In the genomic region with DNA sequence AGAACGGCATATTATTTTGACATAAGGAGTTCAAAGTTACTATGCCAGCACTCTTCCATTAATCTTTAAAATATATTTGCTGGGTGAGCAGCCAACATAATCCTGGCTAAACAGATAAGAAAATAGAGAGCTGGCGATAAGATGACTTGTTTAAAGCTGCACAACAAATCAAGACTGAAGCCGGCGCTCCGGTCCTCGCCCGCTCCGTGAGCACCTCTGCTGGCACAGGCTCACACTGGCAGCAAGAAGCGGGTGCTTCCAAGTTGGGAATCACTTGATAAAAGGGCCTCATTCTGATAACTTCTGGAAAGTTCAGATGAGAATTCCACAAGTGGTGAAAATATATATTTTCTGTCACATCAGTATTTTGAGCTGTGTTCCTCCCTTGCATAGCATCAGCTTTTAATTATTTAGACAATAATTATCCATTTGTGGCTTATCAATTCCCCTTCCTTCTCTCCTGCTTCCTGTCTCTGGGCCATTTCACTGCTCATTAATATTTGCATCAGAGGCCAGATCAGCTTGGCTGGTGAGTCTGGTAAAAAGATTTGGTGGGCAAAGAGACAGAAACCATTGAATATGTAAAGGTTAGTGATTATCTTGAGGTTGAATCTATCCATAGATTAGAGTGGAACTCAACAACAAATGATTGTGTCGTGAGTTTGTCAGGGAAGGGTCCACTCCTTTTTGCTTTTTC, we compare ENCODE assay signal across 17 cellular contexts.
"Had no signal": no experiment of that assay in that cellular context is flagged by ENCODE, and none has a peak within 500 bp of the region (broad histone marks: within the 10 kb centered on the region; RNA-seq: fewer than 3 reads in every experiment).

No MANE protein-coding gene starts in this region.

- H3K4me1 Mint-ChIP-seq: activated CD4-positive, alpha-beta T cell treated with anti-CD3 and anti-CD28 coated beads, Interleukin-2, amount 10 ng/mL, durations not matched to agents 7 days and 5 days had no signal

- H3K27ac Mint-ChIP-seq: activated CD4-positive, alpha-beta T cell treated with anti-CD3 and anti-CD28 coated beads, Interleukin-2, amount 10 ng/mL, durations not matched to agents 7 days and 5 days; activated CD8-positive, alpha-beta T cell treated with anti-CD3 and anti-CD28 coated beads, Interleukin-2, amount 10 ng/mL, durations not matched to agents 7 days and 5 days; activated naive CD4-positive, alpha-beta T cell treated with anti-CD3 and anti-CD28 coated beads for 36 hours; activated T-cell treated with anti-CD3 and anti-CD28 coated beads, Interleukin-2, amount 50 U/mL, for 24 hours; activated T-helper 2 cell treated with anti-CD3 and anti-CD28 coated beads, Interferon-gamma antibody, Interleukin-2, Interleukin-4, amounts not matched to agents 10 μg/mL and 5 μg/mL and 100 μg/mL, durations not matched to agents 14 hours and 24 hours and 36 hours; natural killer cell treated with Interleukin-12 subunit alpha and Interleukin-12 subunit beta and Interleukin-15 and Interleukin-18, amount 100 ng/mL, for 72 hours; stimulated activated naive CD8-positive, alpha-beta T cell treated with anti-CD3 and anti-CD28 coated beads, Interleukin-15, Interleukin-2, amounts not matched to agents 100 ng/mL and 50 ng/mL, for 24 hours; T-helper 2 cell treated with Interferon-gamma antibody and Interleukin-4, amounts not matched to agents 5 μg/mL and 100 μg/mL, for 36 hours had no signal

- H3K36me3 Mint-ChIP-seq: natural killer cell treated with Interleukin-12 subunit alpha and Interleukin-12 subunit beta and Interleukin-15 and Interleukin-18, amount 100 ng/mL, for 72 hours had no signal

- H3K27me3 ChIP-seq: esophagus muscularis mucosa, suprapubic skin, transverse colon had no signal

- H3K4me3 ChIP-seq: esophagus muscularis mucosa, lung, suprapubic skin, transverse colon had no signal

- H3K36me3 ChIP-seq: esophagus muscularis mucosa, suprapubic skin, transverse colon had no signal

- H3K9me3 ChIP-seq: esophagus muscularis mucosa, suprapubic skin, transverse colon had no signal

- H3K27me3 Mint-ChIP-seq: activated CD4-positive, alpha-beta T cell treated with anti-CD3 and anti-CD28 coated beads, Interleukin-2, amount 10 ng/mL, durations not matched to agents 7 days and 5 days; activated T-cell treated with anti-CD3 and anti-CD28 coated beads, Interleukin-2, amount 50 U/mL, for 24 hours; natural killer cell treated with Interleukin-12 subunit alpha and Interleukin-12 subunit beta and Interleukin-15 and Interleukin-18, amount 100 ng/mL, for 72 hours; stimulated activated naive CD8-positive, alpha-beta T cell treated with anti-CD3 and anti-CD28 coated beads, Interleukin-15, Interleukin-2, amounts not matched to agents 100 ng/mL and 50 ng/mL, for 24 hours had no signal

- H3K4me3 Mint-ChIP-seq: activated CD4-positive, alpha-beta T cell treated with anti-CD3 and anti-CD28 coated beads, Interleukin-2, amount 10 ng/mL, durations not matched to agents 7 days and 5 days; activated CD8-positive, alpha-beta T cell treated with anti-CD3 and anti-CD28 coated beads, Interleukin-2, amount 10 ng/mL, durations not matched to agents 7 days and 5 days; activated naive CD4-positive, alpha-beta T cell treated with anti-CD3 and anti-CD28 coated beads for 36 hours; activated T-cell treated with anti-CD3 and anti-CD28 coated beads, Interleukin-2, amount 50 U/mL, for 24 hours; natural killer cell treated with Interleukin-12 subunit alpha and Interleukin-12 subunit beta and Interleukin-15 and Interleukin-18, amount 100 ng/mL, for 72 hours; stimulated activated naive CD8-positive, alpha-beta T cell treated with anti-CD3 and anti-CD28 coated beads, Interleukin-15, Interleukin-2, amounts not matched to agents 100 ng/mL and 50 ng/mL, for 24 hours; T-helper 2 cell treated with Interferon-gamma antibody and Interleukin-4, amounts not matched to agents 5 μg/mL and 100 μg/mL, for 36 hours had no signal

- H3K4me1 ChIP-seq: esophagus muscularis mucosa, suprapubic skin had no signal

- H3K9me3 Mint-ChIP-seq: activated CD4-positive, alpha-beta T cell treated with anti-CD3 and anti-CD28 coated beads, Interleukin-2, amount 10 ng/mL, durations not matched to agents 7 days and 5 days; activated T-cell treated with anti-CD3 and anti-CD28 coated beads, Interleukin-2, amount 50 U/mL, for 24 hours; activated T-helper 2 cell treated with anti-CD3 and anti-CD28 coated beads, Interferon-gamma antibody, Interleukin-2, Interleukin-4, amounts not matched to agents 10 μg/mL and 5 μg/mL and 100 μg/mL, durations not matched to agents 14 hours and 24 hours and 36 hours; T-helper 2 cell treated with Interferon-gamma antibody and Interleukin-4, amounts not matched to agents 5 μg/mL and 100 μg/mL, for 36 hours had no signal

- DNase-seq: activated CD4-positive, alpha-beta T cell treated with anti-CD3 and anti-CD28 coated beads, Interleukin-2, amount 10 ng/mL, durations not matched to agents 7 days and 5 days; activated CD8-positive, alpha-beta T cell treated with anti-CD3 and anti-CD28 coated beads, Interleukin-2, amount 10 ng/mL, durations not matched to agents 7 days and 5 days; activated naive CD4-positive, alpha-beta T cell treated with anti-CD3 and anti-CD28 coated beads for 36 hours; activated T-cell treated with anti-CD3 and anti-CD28 coated beads, Interleukin-2, amount 50 U/mL, for 24 hours; aorta; cerebellar nuclear complex; effector CD4-positive, alpha-beta T cell; hippocampal formation; nucleus accumbens; transverse colon had no signal

- H3K27ac ChIP-seq: esophagus muscularis mucosa, suprapubic skin, transverse colon had no signal
